9 cellular contexts compared by ENCODE assay signal in genomic region chr22:28051787-28052356, GRCh38.
DNase-seq lines count a peak whose midpoint lies in the region; ATAC-seq and TF ChIP-seq lines count a peak whose summit lies in the region.
"Had no signal": no experiment of that assay in that cellular context is flagged by ENCODE, and none has a peak within 500 bp of the region (broad histone marks: within the 10 kb centered on the region; RNA-seq: fewer than 3 reads in every experiment).

No MANE protein-coding gene starts in this region.

- H3K4me3 ChIP-seq in dorsolateral prefrontal cortex (no peak overlapping the region), lung (no peak overlapping the region), suprapubic skin (no peak overlapping the region)

- no peak overlapping the region for H3K27ac ChIP-seq in dorsolateral prefrontal cortex
- H3K27ac ChIP-seq in lung (ENCODE audit: low read depth in 1 of 2, low read length in 1 of 2) = no peak overlapping the region
- no peak overlapping the region for H3K27ac ChIP-seq in suprapubic skin

- DNase-seq in DMS114 treated with DMSO at 0.1 percent for 48 hours (lab: John Stamatoyannopoulos, UW; ENCODE audit: unreplicated experiment) (peak; percentile 21), SK-N-DZ (ENCODE audit: low spot score) (peak; percentile 71), dorsolateral prefrontal cortex (peak; percentile 25 to 80 (median 73)), lung (ENCODE audit: low spot score) (peak; percentile 55), suprapubic skin (ENCODE audit: low spot score in 2 of 2) (no peak)

- H3K4me1 ChIP-seq in lung (ENCODE audit: control insufficient read depth in 2 of 2, insufficient read depth in 2 of 2, low read length in 2 of 2) (peaks cover 0 to 21% of the 10 kb centered on the region in 2 donors), suprapubic skin (peaks cover 6% of the 10 kb centered on the region)

- H3K9me3 ChIP-seq in lung (ENCODE audit: control insufficient read depth in 2 of 2, insufficient read depth in 1 of 2, low read length in 1 of 2) (no peaks in the 10 kb centered on the region), suprapubic skin (no peaks in the 10 kb centered on the region)

- H3K27me3 ChIP-seq in dorsolateral prefrontal cortex (no peaks in the 10 kb centered on the region), lung (ENCODE audit: control insufficient read depth, insufficient read depth) (no peaks in the 10 kb centered on the region), suprapubic skin (no peaks in the 10 kb centered on the region)

- ATAC-seq in lung (ENCODE audit: insufficient read depth, low FRiP score) = no peak
- ATAC-seq in HG03457 (IDR thresholded peaks at IDR 0.05; ENCODE audit: unreplicated experiment) = no peak
- ATAC-seq in GM21723 (IDR thresholded peaks at IDR 0.05; ENCODE audit: unreplicated experiment) = no peak
- ATAC-seq: T-cell had no signal

- TF ChIP-seq CTCF in dorsolateral prefrontal cortex (IDR thresholded peaks at IDR 0.05 in 54 of 56, conservative IDR thresholded peaks at IDR 0.05 in 2 of 56; ENCODE audit: low read depth in 1 of 56, partially characterized antibody in 56 of 56) (peak; percentile 66 to 95 (median 88)), lung (IDR thresholded peaks at IDR 0.05; ENCODE audit: control extremely low read depth, extremely low read depth) (peak; percentile 73), suprapubic skin (IDR thresholded peaks at IDR 0.05) (peak; percentile 72 to 73)

- peak; percentile 86 for TF ChIP-seq RAD21 in Ishikawa (IDR thresholded peaks at IDR 0.05; ENCODE audit: low read depth)

- no peak for TF ChIP-seq POLR2A in suprapubic skin (IDR thresholded peaks at IDR 0.05)

- TF ChIP-seq EP300 in Ishikawa (IDR thresholded peaks at IDR 0.05; ENCODE audit: borderline replicate concordance) (no peak), suprapubic skin (IDR thresholded peaks at IDR 0.05) (no peak)

- 52 to 63% methylated on average over 5 of the region's 5 CpGs for WGBS in lung, 2 donors
- WGBS in suprapubic skin = 66% methylated on average over 5 of the region's 5 CpGs

- H3K36me3 ChIP-seq in lung (ENCODE audit: control insufficient read depth in 2 of 2, insufficient read depth in 2 of 2, low read length in 2 of 2) (peaks cover 0 to 3% of the 10 kb centered on the region in 2 donors), suprapubic skin (no peaks in the 10 kb centered on the region)

- intact Hi-C loops in dorsolateral prefrontal cortex (cut with DNase I) = loop anchor here (1.0 to 10.0 kb wide), 4 partner anchors 391 to 545 kb away; no protein-coding TSS in a partner anchor

TF ChIP-seq in Ishikawa, 13 proteins besides CTCF, POLR2A, EP300 and RAD21:
- TF ChIP-seq TCF12 (IDR thresholded peaks at IDR 0.05; ENCODE audit: low read depth) (no peak), CEBPB (IDR thresholded peaks at IDR 0.05) (no peak), CREB1 (IDR thresholded peaks at IDR 0.05; ENCODE audit: low read depth) (no peak), REST (IDR thresholded peaks at IDR 0.05; ENCODE audit: low read depth) (no peak), TAF1 (IDR thresholded peaks at IDR 0.05; ENCODE audit: low read depth) (no peak), YY1 (IDR thresholded peaks at IDR 0.05; ENCODE audit: low read depth) (no peak), EGR1 (IDR thresholded peaks at IDR 0.05) (no peak), FOXM1 (IDR thresholded peaks at IDR 0.05; ENCODE audit: borderline replicate concordance, low read depth) (no peak), MAX (IDR thresholded peaks at IDR 0.05) (no peak), ZBTB7A (IDR thresholded peaks at IDR 0.05; ENCODE audit: low read depth) (no peak), USF1 (IDR thresholded peaks at IDR 0.05) (no peak), NFIC (IDR thresholded peaks at IDR 0.05) (no peak), TEAD4 (IDR thresholded peaks at IDR 0.05) (no peak)
TF ChIP-seq in Ishikawa: peak in this region for 0.

Comparison
In these comparisons a context has a peak if more than half of its experiments do, and no peak if none do; other contexts are left out.
1. DNase-seq: peak in DMS114 treated with DMSO at 0.1 percent for 48 hours (single experiment), SK-N-DZ (single experiment), dorsolateral prefrontal cortex (10 of 10) and lung (single experiment); none in suprapubic skin (0 of 2).
2. Peak in every context shown above with its lines, with median percentiles within 50 percentile points of each other: CTCF ChIP-seq.